ENCODE assay signal across 11 cellular contexts in genomic region chr7:48052748-48053147, GRCh38. TPM values are rescaled to one million over a fixed set of nuclear protein-coding genes. Genes with fewer than 3 reads are reported as not detected.
A peak's percentile ranks its signal among the peaks of the same experiment; 100 is the strongest.
DNase-seq lines count a peak whose midpoint lies in the region; ATAC-seq, FAIRE-seq and TF ChIP-seq lines count a peak whose summit lies in the region.
"Had no signal": no experiment of that assay in that cellular context is flagged by ENCODE, and none has a peak within 500 bp of the region (broad histone marks: within the 10 kb centered on the region; RNA-seq: fewer than 3 reads in every experiment).

No MANE protein-coding gene starts in this region.

- TF ChIP-seq POLR2A in A549 (IDR thresholded peaks at IDR 0.05; ENCODE audit: low read length) (no peak), GM12892 (IDR thresholded peaks at IDR 0.05; ENCODE audit: low read depth, low read length) (no peak)

- no peak overlapping the region for H3K4me2 ChIP-seq in A549
- H3K4me2 ChIP-seq: BLaER1 treated with 17β-estradiol and CSF1 and Interleukin-3, amounts not matched to agents 10 nM and 100 nM had no signal

- H3K9me3 ChIP-seq in A549: peaks cover 12% of the 10 kb centered on the region; the same call in 1 of the 3 replicates
- H3K9me3 ChIP-seq: suprapubic skin had no signal

- CTCF ChIA-PET in A549 (lab: Yijun Ruan, JAX): interaction anchor here (1.3 to 2.4 kb wide), 4 partner anchors 24 to 61 kb away, joined by 3 to 6 read pairs (median 4); no protein-coding TSS in a partner anchor

- no peak overlapping the region for H3K4me3 ChIP-seq in A549
- H3K4me3 ChIP-seq: BLaER1 treated with 17β-estradiol and CSF1 and Interleukin-3, amounts not matched to agents 10 nM and 100 nM; suprapubic skin had no signal

- H3K4me1 ChIP-seq in A549: no peaks in the 10 kb centered on the region
- H3K4me1 ChIP-seq: BLaER1 treated with 17β-estradiol and CSF1 and Interleukin-3, amounts not matched to agents 10 nM and 100 nM; suprapubic skin had no signal

- ATAC-seq in A549 (no peak), GM21515 (IDR thresholded peaks at IDR 0.05; ENCODE audit: unreplicated experiment) (peak; percentile 84), GM21528 (IDR thresholded peaks at IDR 0.05; ENCODE audit: low FRiP score, unreplicated experiment) (no peak), GM18517 (IDR thresholded peaks at IDR 0.05; ENCODE audit: unreplicated experiment) (no peak)

- TF ChIP-seq CTCF in A549 (IDR thresholded peaks at IDR 0.05): no peak

- no peak for TF ChIP-seq EP300 in A549 (IDR thresholded peaks at IDR 0.05)

- POLR2A ChIA-PET in A549 (lab: Yijun Ruan, JAX): no interaction called here

- H3K27ac ChIP-seq in A549: no peak overlapping the region
- H3K27ac ChIP-seq: BLaER1 treated with 17β-estradiol and CSF1 and Interleukin-3, amounts not matched to agents 10 nM and 100 nM; suprapubic skin had no signal

- DNase-seq in A549 (ENCODE audit: low read depth in 1 of 2, low spot score in 1 of 2) (peak in 1 of 2 experiments; percentile 18), LoVo (ENCODE audit: low spot score) (peak; percentile 64), dermis blood vessel endothelial cell (peak; percentile 32), GM12892 (ENCODE audit: insufficient read length) (no peak), foreskin melanocyte (no peak)

- 37% methylated on average over 8 of the region's 8 CpGs for WGBS in A549 (ENCODE audit: missing lambda C conversion rate)

- TF ChIP-seq RAD21 in A549 (conservative IDR thresholded peaks at IDR 0.05 in 1 of 2, IDR thresholded peaks at IDR 0.05 in 1 of 2): no peak

- FAIRE-seq in A549 (lab: Jason Lieb, UNC): no peak
- FAIRE-seq in GM12892 (lab: Jason Lieb, UNC): no peak
- FAIRE-seq: GM12891 had no signal

TF ChIP-seq in A549, 52 proteins besides CTCF, POLR2A, EP300 and RAD21:
- TF ChIP-seq ELK1 (IDR thresholded peaks at IDR 0.05; ENCODE audit: low read depth, low read length) (no peak), USF2 (IDR thresholded peaks at IDR 0.05) (peak; percentile 66)

RNA-seq across cellular contexts. Expression of gene C7orf57, which starts 17.4 kb away (rescaled TPM):
- polyA plus RNA-seq in A549 (2011; rRNA removed) (0.05 TPM in 1 of 2 replicates, not detected in the other), A549 (2017; fragmentation: RNase III; extraction: RNeasy Plus Mini Kit Qiagen cat#74134 plus additional on column Dnase treatment) (0.04 to 0.09 TPM (median 0.04 TPM) in 3 replicates)
- 0.01 and 0.05 TPM in 2 replicates for polyA plus RNA-seq in A549 (2012; cell fraction: cytosol; rRNA removed)
- polyA plus RNA-seq in A549 (2012; cell fraction: nucleus; rRNA removed): 0.02 and 0.10 TPM in 2 replicates
- 0.49 TPM in 1 of 2 replicates, not detected in the other for polyA minus RNA-seq in A549 (2011; rRNA and poly(A)+ RNA removed)
- not detected in 2 replicates for total RNA-seq in dermis blood vessel endothelial cell
- not detected for polyA plus RNA-seq in GM12892 (2012; ENCODE audit: missing spikeins)
- total RNA-seq: suprapubic skin had no signal

RNA-seq across cellular contexts. Expression of gene SUN3, which starts 23.8 kb away (rescaled TPM):
- polyA plus RNA-seq in A549 (2011; rRNA removed) (not detected in 2 replicates), A549 (2017; fragmentation: RNase III; extraction: RNeasy Plus Mini Kit Qiagen cat#74134 plus additional on column Dnase treatment) (not detected in 3 replicates)
- not detected in 2 replicates for polyA plus RNA-seq in A549 (2012; cell fraction: cytosol; rRNA removed)
- not detected in 2 replicates for polyA plus RNA-seq in A549 (2012; cell fraction: nucleus; rRNA removed)
- polyA minus RNA-seq in A549 (2011; rRNA and poly(A)+ RNA removed): not detected in 2 replicates
- total RNA-seq in dermis blood vessel endothelial cell: not detected in 2 replicates
- not detected for polyA plus RNA-seq in GM12892 (2012; ENCODE audit: missing spikeins)
- total RNA-seq: suprapubic skin had no signal

RNA-seq across cellular contexts. Expression of gene UPP1, which starts 36.3 kb away (rescaled TPM):
- polyA plus RNA-seq in A549 (2011; rRNA removed) (46.6 and 55.7 TPM in 2 replicates), A549 (2017; fragmentation: RNase III; extraction: RNeasy Plus Mini Kit Qiagen cat#74134 plus additional on column Dnase treatment) (32.2 to 38.1 TPM (median 38.1 TPM) in 3 replicates)
- polyA plus RNA-seq in A549 (2012; cell fraction: cytosol; rRNA removed): 78.9 and 80.8 TPM in 2 replicates
- polyA plus RNA-seq in A549 (2012; cell fraction: nucleus; rRNA removed): 124 and 130 TPM in 2 replicates
- polyA minus RNA-seq in A549 (2011; rRNA and poly(A)+ RNA removed): 30.7 and 32.5 TPM in 2 replicates
- 13.2 and 30.3 TPM in 2 replicates for total RNA-seq in dermis blood vessel endothelial cell
- polyA plus RNA-seq in GM12892 (2012; ENCODE audit: missing spikeins): 4.6 TPM

Comparison
In these comparisons a context has a peak if more than half of its experiments do, and no peak if none do; other contexts are left out.
1. DNase-seq: peak in LoVo (single experiment) and dermis blood vessel endothelial cell (single experiment); none in GM12892 (single experiment) and foreskin melanocyte (single experiment).